In genomic region chr5:79564798-79565279, GRCh38 we compare ENCODE assay signal across 20 cellular contexts.
"Had no signal": no experiment of that assay in that cellular context is flagged by ENCODE, and none has a peak within 500 bp of the region (broad histone marks: within the 10 kb centered on the region; RNA-seq: fewer than 3 reads in every experiment).

No MANE protein-coding gene starts in this region.

- ATAC-seq: activated CD4-positive, CD25-positive, alpha-beta regulatory T cell treated with anti-CD3 and anti-CD28 coated beads, Interleukin-2, amount 50 U/mL, for 24 hours; activated naive CD8-positive, alpha-beta T cell treated with anti-CD3 and anti-CD28 coated beads, Interleukin-2, amount 50 U/mL, for 24 hours; gastroesophageal sphincter; natural killer cell treated with Interleukin-12 subunit alpha and Interleukin-12 subunit beta and Interleukin-15 and Interleukin-18, amount 100 ng/mL, for 72 hours; stimulated activated naive CD8-positive, alpha-beta T cell treated with anti-CD3 and anti-CD28 coated beads, Interleukin-15, Interleukin-2, amounts not matched to agents 100 U/mL and 50 U/mL, for 24 hours had no signal

- H3K9me3 ChIP-seq: gastroesophageal sphincter, spleen, upper lobe of left lung had no signal

- DNase-seq: activated CD4-positive, alpha-beta T cell treated with anti-CD3 and anti-CD28 coated beads, Interleukin-2, amount 10 ng/mL, durations not matched to agents 7 days and 5 days; activated naive CD4-positive, alpha-beta T cell treated with anti-CD3 and anti-CD28 coated beads, Interleukin-2, amount 10 ng/mL, durations not matched to agents 7 days and 5 days; activated naive CD8-positive, alpha-beta T cell treated with anti-CD3 and anti-CD28 coated beads, Interleukin-2, amount 50 U/mL, for 24 hours; activated T-cell treated with anti-CD3 and anti-CD28 coated beads, Interleukin-2, amount 50 U/mL, for 1 hour; cerebellar nuclear complex; cortex of kidney; endodermal cell; hypothalamus; occipital lobe; spleen; stimulated activated CD4-positive, alpha-beta T cell treated with anti-CD3 and anti-CD28 coated beads, Interleukin-4, amount 100 ng/mL, for 1 hour; stimulated activated naive CD8-positive, alpha-beta T cell treated with anti-CD3 and anti-CD28 coated beads, Interleukin-15, Interleukin-2, amounts not matched to agents 100 U/mL and 50 U/mL, for 24 hours; T-helper 2 cell; upper lobe of left lung had no signal

- H3K4me1 ChIP-seq: gastroesophageal sphincter, upper lobe of left lung had no signal

- H3K4me3 ChIP-seq: gastroesophageal sphincter, spleen, upper lobe of left lung had no signal

- H3K9me3 Mint-ChIP-seq: activated naive CD4-positive, alpha-beta T cell treated with anti-CD3 and anti-CD28 coated beads, Interleukin-2, amount 10 ng/mL, durations not matched to agents 7 days and 5 days; endodermal cell; natural killer cell treated with Interleukin-12 subunit alpha and Interleukin-12 subunit beta and Interleukin-15 and Interleukin-18, amount 100 ng/mL, for 72 hours had no signal

- H3K27me3 ChIP-seq: gastroesophageal sphincter, upper lobe of left lung had no signal

- FAIRE-seq: islet of Langerhans had no signal

- H3K27me3 Mint-ChIP-seq: activated CD4-positive, alpha-beta T cell treated with anti-CD3 and anti-CD28 coated beads, Interleukin-2, amount 10 ng/mL, durations not matched to agents 7 days and 5 days; activated naive CD4-positive, alpha-beta T cell treated with anti-CD3 and anti-CD28 coated beads, Interleukin-2, amount 10 ng/mL, durations not matched to agents 7 days and 5 days; activated naive CD8-positive, alpha-beta T cell treated with anti-CD3 and anti-CD28 coated beads, Interleukin-2, amount 50 U/mL, for 24 hours had no signal

- H3K4me3 Mint-ChIP-seq: activated CD4-positive, alpha-beta T cell treated with anti-CD3 and anti-CD28 coated beads, Interleukin-2, amount 10 ng/mL, durations not matched to agents 7 days and 5 days; activated naive CD4-positive, alpha-beta T cell treated with anti-CD3 and anti-CD28 coated beads, Interleukin-2, amount 10 ng/mL, durations not matched to agents 7 days and 5 days; activated naive CD8-positive, alpha-beta T cell treated with anti-CD3 and anti-CD28 coated beads, Interleukin-2, amount 50 U/mL, for 24 hours; endodermal cell; natural killer cell treated with Interleukin-12 subunit alpha and Interleukin-12 subunit beta and Interleukin-15 and Interleukin-18, amount 100 ng/mL, for 72 hours had no signal

- H3K27ac Mint-ChIP-seq: activated CD4-positive, alpha-beta T cell treated with anti-CD3 and anti-CD28 coated beads, Interleukin-2, amount 10 ng/mL, durations not matched to agents 7 days and 5 days; activated naive CD4-positive, alpha-beta T cell treated with anti-CD3 and anti-CD28 coated beads, Interleukin-2, amount 10 ng/mL, durations not matched to agents 7 days and 5 days; activated naive CD8-positive, alpha-beta T cell treated with anti-CD3 and anti-CD28 coated beads, Interleukin-2, amount 50 U/mL, for 24 hours; endodermal cell had no signal

- H3K27ac ChIP-seq: epithelial cell of prostate, gastroesophageal sphincter, spleen, upper lobe of left lung, VCaP had no signal

- H3K36me3 ChIP-seq: gastroesophageal sphincter, spleen, upper lobe of left lung had no signal
